22 cellular contexts compared by ENCODE assay signal in genomic region chr3:131494706-131495105, GRCh38.
"Had no signal": no experiment of that assay in that cellular context is flagged by ENCODE, and none has a peak within 500 bp of the region (broad histone marks: within the 10 kb centered on the region; RNA-seq: fewer than 3 reads in every experiment).

No MANE protein-coding gene starts in this region.

- H3K27me3 Mint-ChIP-seq: activated naive CD4-positive, alpha-beta T cell treated with anti-CD3 and anti-CD28 coated beads, Interleukin-2, amount 50 U/mL, for 24 hours; naive thymus-derived CD8-positive, alpha-beta T cell; progenitor cell of endocrine pancreas; type B pancreatic cell had no signal

- DNase-seq: activated CD4-positive, alpha-beta T cell treated with anti-CD3 and anti-CD28 coated beads for 1 hour; activated CD4-positive, alpha-beta T cell treated with anti-CD3 and anti-CD28 coated beads, Interleukin-2, amount 50 U/mL, for 1 hour; activated CD8-positive, alpha-beta T cell treated with anti-CD3 and anti-CD28 coated beads, Interleukin-2, amount 10 ng/mL, durations not matched to agents 7 days and 5 days; activated gamma-delta T cell treated with Interleukin-2 at 50 U/mL for 16 hours; activated T-cell treated with anti-CD3 and anti-CD28 coated beads, Interleukin-2, amount 50 U/mL, for 1 hour; anterior cingulate cortex; brain microvascular endothelial cell; caudate nucleus; dermis blood vessel endothelial cell; effector CD8-positive, alpha-beta T cell; hippocampal formation; lower lobe of right lung; naive thymus-derived CD8-positive, alpha-beta T cell; spleen; stimulated activated CD4-positive, alpha-beta T cell treated with anti-CD3 and anti-CD28 coated beads, Interleukin-4, amount 100 ng/mL, for 1 hour; stimulated activated naive CD4-positive, alpha-beta T cell treated with Interleukin-2 at 50 U/mL for 16 hours; T-helper 9 cell had no signal

- H3K9me3 ChIP-seq: esophagus muscularis mucosa, lower lobe of right lung, spleen, thoracic aorta had no signal

- H3K4me3 Mint-ChIP-seq: activated CD8-positive, alpha-beta T cell treated with anti-CD3 and anti-CD28 coated beads, Interleukin-2, amount 10 ng/mL, durations not matched to agents 7 days and 5 days; activated naive CD4-positive, alpha-beta T cell treated with anti-CD3 and anti-CD28 coated beads, Interleukin-2, amount 50 U/mL, for 24 hours; naive thymus-derived CD8-positive, alpha-beta T cell; type B pancreatic cell had no signal

- H3K27me3 ChIP-seq: brain microvascular endothelial cell, esophagus muscularis mucosa, spleen had no signal

- H3K27ac ChIP-seq: brain microvascular endothelial cell, esophagus muscularis mucosa, lower lobe of right lung, spleen, thoracic aorta had no signal

- H3K27ac Mint-ChIP-seq: activated CD8-positive, alpha-beta T cell treated with anti-CD3 and anti-CD28 coated beads, Interleukin-2, amount 10 ng/mL, durations not matched to agents 7 days and 5 days; activated naive CD4-positive, alpha-beta T cell treated with anti-CD3 and anti-CD28 coated beads, Interleukin-2, amount 50 U/mL, for 24 hours; progenitor cell of endocrine pancreas; type B pancreatic cell had no signal

- H3K4me1 ChIP-seq: esophagus muscularis mucosa, lower lobe of right lung had no signal

- H3K9me3 Mint-ChIP-seq: activated naive CD4-positive, alpha-beta T cell treated with anti-CD3 and anti-CD28 coated beads, Interleukin-2, amount 50 U/mL, for 24 hours; naive thymus-derived CD8-positive, alpha-beta T cell; type B pancreatic cell had no signal

- H3K4me3 ChIP-seq: esophagus muscularis mucosa, lower lobe of right lung, spleen, thoracic aorta had no signal
